20 cellular contexts compared by ENCODE assay signal in genomic region chr13:112686987-112687386, GRCh38.
"Had no signal": no experiment of that assay in that cellular context is flagged by ENCODE, and none has a peak within 500 bp of the region (broad histone marks: within the 10 kb centered on the region; RNA-seq: fewer than 3 reads in every experiment).

No MANE protein-coding gene starts in this region.

- DNase-seq: activated CD4-positive, alpha-beta T cell treated with anti-CD3 and anti-CD28 coated beads for 36 hours; activated CD4-positive, alpha-beta T cell treated with anti-CD3 and anti-CD28 coated beads, Interleukin-2, amount 50 U/mL, for 48 hours; activated T-cell treated with anti-CD3 and anti-CD28 coated beads, Interleukin-2, amount 50 U/mL, for 24 hours; cerebellar nuclear complex; effector memory CD4-positive, alpha-beta T cell; esophagus squamous epithelium; left colon; naive B cell; pancreas; stimulated activated CD4-positive, alpha-beta T cell treated with anti-CD3 and anti-CD28 coated beads, Interleukin-2, amount 100 ng/mL, for 24 hours; stimulated activated naive CD4-positive, alpha-beta T cell treated with Interleukin-2 at 50 U/mL for 16 hours; substantia nigra; T-cell had no signal

- H3K36me3 ChIP-seq: adrenal gland, esophagus squamous epithelium, pancreas, vagina had no signal

- ATAC-seq: activated CD4-positive, alpha-beta T cell treated with anti-CD3 and anti-CD28 coated beads for 36 hours; activated naive CD4-positive, alpha-beta T cell treated with anti-CD3 and anti-CD28 coated beads, Interleukin-2, amount 50 U/mL, for 72 hours; left colon; pancreas; SK-N-SH treated with all-trans-retinoic acid at 6 μM for 48 hours; T-cell; WTC11 had no signal

- H3K9me3 Mint-ChIP-seq: activated naive CD4-positive, alpha-beta T cell treated with anti-CD3 and anti-CD28 coated beads, Interleukin-2, amount 50 U/mL, for 72 hours; activated T-cell treated with anti-CD3 and anti-CD28 coated beads, Interleukin-2, amount 50 U/mL, for 24 hours; dendritic cell treated with granulocyte-macrophage colony-stimulating factor and Interleukin-4, amounts not matched to agents 40 ng/mL and 50 ng/mL, for 4 days; naive B cell; T-cell; WTC11 had no signal

- H3K27ac ChIP-seq: adrenal gland, vagina had no signal

- H3K36me3 Mint-ChIP-seq: naive B cell, T-cell, WTC11 had no signal

- H3K9me3 ChIP-seq: adrenal gland, esophagus squamous epithelium, pancreas, tibial nerve, vagina had no signal

- H3K27me3 Mint-ChIP-seq: activated CD4-positive, alpha-beta T cell treated with anti-CD3 and anti-CD28 coated beads for 36 hours; activated T-cell treated with anti-CD3 and anti-CD28 coated beads, Interleukin-2, amount 50 U/mL, for 24 hours; dendritic cell treated with granulocyte-macrophage colony-stimulating factor and Interleukin-4, amounts not matched to agents 40 ng/mL and 50 ng/mL, for 4 days; naive B cell; T-cell had no signal

- H3K4me3 Mint-ChIP-seq: activated CD4-positive, alpha-beta T cell treated with anti-CD3 and anti-CD28 coated beads for 36 hours; activated T-cell treated with anti-CD3 and anti-CD28 coated beads, Interleukin-2, amount 50 U/mL, for 24 hours; dendritic cell treated with granulocyte-macrophage colony-stimulating factor and Interleukin-4, amounts not matched to agents 40 ng/mL and 50 ng/mL, for 4 days; WTC11 had no signal

- H3K27ac Mint-ChIP-seq: activated CD4-positive, alpha-beta T cell treated with anti-CD3 and anti-CD28 coated beads for 36 hours; activated naive CD4-positive, alpha-beta T cell treated with anti-CD3 and anti-CD28 coated beads, Interleukin-2, amount 50 U/mL, for 72 hours; activated T-cell treated with anti-CD3 and anti-CD28 coated beads, Interleukin-2, amount 50 U/mL, for 24 hours; dendritic cell treated with granulocyte-macrophage colony-stimulating factor and Interleukin-4, amounts not matched to agents 40 ng/mL and 50 ng/mL, for 4 days; WTC11 had no signal

- H3K27me3 ChIP-seq: adrenal gland, esophagus squamous epithelium, pancreas, tibial nerve, vagina had no signal

- H3K4me3 ChIP-seq: adrenal gland, esophagus squamous epithelium, pancreas, tibial nerve, vagina had no signal
